24 cellular contexts compared by ENCODE assay signal in genomic region chr17:49505854-49506253, GRCh38. TPM values are rescaled to one million over a fixed set of nuclear protein-coding genes. Genes with fewer than 3 reads are reported as not detected.
"Had no signal": no experiment of that assay in that cellular context is flagged by ENCODE, and none has a peak within 500 bp of the region (broad histone marks: within the 10 kb centered on the region; RNA-seq: fewer than 3 reads in every experiment).

No MANE protein-coding gene starts in this region.

- H3K4me2 ChIP-seq: hepatocyte, smooth muscle cell had no signal

- H2AFZ ChIP-seq: hepatocyte had no signal

- H3K27ac ChIP-seq: brain microvascular endothelial cell, hepatocyte, sigmoid colon, upper lobe of left lung, WERI-Rb-1 had no signal

- DNase-seq: activated CD4-positive, alpha-beta T cell treated with anti-CD3 and anti-CD28 coated beads, Interleukin-2, amount 10 ng/mL, durations not matched to agents 7 days and 5 days; activated CD4-positive, CD25-positive, alpha-beta regulatory T cell treated with anti-CD3 and anti-CD28 coated beads, Interleukin-2, amount 50 U/mL, for 72 hours; activated CD8-positive, alpha-beta T cell treated with anti-CD3 and anti-CD28 coated beads, Interleukin-2, amount 10 ng/mL, durations not matched to agents 7 days and 5 days; activated gamma-delta T cell treated with Interleukin-2 at 50 U/mL for 16 hours; aorta; brain microvascular endothelial cell; central memory CD4-positive, alpha-beta T cell; dermis blood vessel endothelial cell; effector CD8-positive, alpha-beta T cell; erythroblast; foreskin fibroblast; sigmoid colon; stimulated activated CD4-positive, alpha-beta T cell treated with anti-CD3 and anti-CD28 coated beads, Interleukin-2, amount 100 ng/mL, for 48 hours; stimulated activated CD8-positive, alpha-beta memory T cell treated with anti-CD3 and anti-CD28 coated beads, Interleukin-4, amount 100 ng/mL, for 48 hours; stimulated activated naive B cell treated with anti-CD40 and anti-IgM and Interleukin-4, amounts not matched to agents 10 μg/mL and 1 μg/mL and 100 μg/mL, for 72 hours; T-cell; WERI-Rb-1 had no signal

- ATAC-seq: activated CD8-positive, alpha-beta T cell treated with anti-CD3 and anti-CD28 coated beads, Interleukin-2, amount 10 ng/mL, durations not matched to agents 7 days and 5 days; activated naive CD4-positive, alpha-beta T cell treated with anti-CD3 and anti-CD28 coated beads, Interleukin-2, amount 50 U/mL, for 72 hours; natural killer cell treated with Interleukin-12 subunit alpha and Interleukin-12 subunit beta and Interleukin-15 and Interleukin-18, amount 100 ng/mL, for 72 hours; stimulated activated naive B cell treated with anti-CD40 and anti-IgM and Interleukin-4, amounts not matched to agents 10 μg/mL and 1 μg/mL and 100 μg/mL, for 72 hours; T-cell had no signal

- H3K4me3 ChIP-seq: hepatocyte, lung, sigmoid colon, smooth muscle cell, upper lobe of left lung had no signal

- H3K79me2 ChIP-seq: hepatocyte had no signal

- H3K36me3 ChIP-seq: brain microvascular endothelial cell, sigmoid colon, upper lobe of left lung, WERI-Rb-1 had no signal

- H3K9me3 ChIP-seq: sigmoid colon, upper lobe of left lung had no signal

RNA-seq across cellular contexts. Expression of gene NGFR, which starts 10.8 kb away (rescaled TPM):
- total RNA-seq: activated naive CD4-positive, alpha-beta T cell treated with anti-CD3 and anti-CD28 coated beads, Interleukin-2, amount 50 U/mL, for 72 hours; dermis blood vessel endothelial cell; glomerular endothelial cell had no signal
